1 cellular context compared by ENCODE assay signal in genomic region chr20:48375804-48376203, GRCh38.
A peak's percentile ranks its signal among the peaks of the same experiment; 100 is the strongest.
TF ChIP-seq lines count a peak whose summit lies in the region.

No MANE protein-coding gene starts in this region.

TF ChIP-seq in HepG2, 621 proteins besides CTCF, POLR2A, EP300 and RAD21 (continued from another document and continues in another):
- no peak for TF ChIP-seq ZNF562 (CRISPR knock-in tag; IDR thresholded peaks at IDR 0.05; ENCODE audit: borderline replicate concordance)
- TF ChIP-seq KDM5B (CRISPR knock-in tag; IDR thresholded peaks at IDR 0.05; ENCODE audit: borderline replicate concordance) = 0 out of 2 replicates have a peak, but pooled peaks have one; percentile 5
- no peak for TF ChIP-seq SSRP1 (CRISPR knock-in tag; IDR thresholded peaks at IDR 0.05)
- no peak for TF ChIP-seq ZNF737 (CRISPR knock-in tag; IDR thresholded peaks at IDR 0.05; ENCODE audit: borderline replicate concordance)
- TF ChIP-seq ZNF451 (CRISPR knock-in tag; IDR thresholded peaks at IDR 0.05) = no peak
- no peak for TF ChIP-seq ZNF350 (CRISPR knock-in tag; IDR thresholded peaks at IDR 0.05; ENCODE audit: borderline replicate concordance, low read depth)
- no peak for TF ChIP-seq ZNF460 (CRISPR knock-in tag; IDR thresholded peaks at IDR 0.05; ENCODE audit: borderline replicate concordance)
- TF ChIP-seq WIZ (CRISPR knock-in tag; IDR thresholded peaks at IDR 0.05) = no peak
- TF ChIP-seq ZNF724P (CRISPR knock-in tag; IDR thresholded peaks at IDR 0.05; ENCODE audit: borderline replicate concordance) = no peak
- no peak for TF ChIP-seq NR2F1 (CRISPR knock-in tag; IDR thresholded peaks at IDR 0.05)
- TF ChIP-seq POGZ (CRISPR knock-in tag; IDR thresholded peaks at IDR 0.05) = peak; percentile 50; the same call in 1 of the 2 replicates
- no peak for TF ChIP-seq ZNF414 (CRISPR knock-in tag; IDR thresholded peaks at IDR 0.05)
- TF ChIP-seq, protein P1, sequence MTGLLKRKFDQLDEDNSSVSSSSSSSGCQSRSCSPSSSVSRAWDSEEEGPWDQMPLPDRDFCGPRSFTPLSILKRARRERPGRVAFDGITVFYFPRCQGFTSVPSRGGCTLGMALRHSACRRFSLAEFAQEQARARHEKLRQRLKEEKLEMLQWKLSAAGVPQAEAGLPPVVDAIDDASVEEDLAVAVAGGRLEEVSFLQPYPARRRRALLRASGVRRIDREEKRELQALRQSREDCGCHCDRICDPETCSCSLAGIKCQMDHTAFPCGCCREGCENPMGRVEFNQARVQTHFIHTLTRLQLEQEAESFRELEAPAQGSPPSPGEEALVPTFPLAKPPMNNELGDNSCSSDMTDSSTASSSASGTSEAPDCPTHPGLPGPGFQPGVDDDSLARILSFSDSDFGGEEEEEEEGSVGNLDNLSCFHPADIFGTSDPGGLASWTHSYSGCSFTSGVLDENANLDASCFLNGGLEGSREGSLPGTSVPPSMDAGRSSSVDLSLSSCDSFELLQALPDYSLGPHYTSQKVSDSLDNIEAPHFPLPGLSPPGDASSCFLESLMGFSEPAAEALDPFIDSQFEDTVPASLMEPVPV (CRISPR knock-in tag; IDR thresholded peaks at IDR 0.05) = no peak
- TF ChIP-seq ZNF704 (CRISPR knock-in tag; IDR thresholded peaks at IDR 0.05; ENCODE audit: borderline replicate concordance) = no peak
- TF ChIP-seq CBX5 (CRISPR knock-in tag; IDR thresholded peaks at IDR 0.05; ENCODE audit: borderline replicate concordance) = no peak
- no peak for TF ChIP-seq ZNF770 (CRISPR knock-in tag; IDR thresholded peaks at IDR 0.05)
- no peak for TF ChIP-seq ARID5B (CRISPR knock-in tag; IDR thresholded peaks at IDR 0.05)
- TF ChIP-seq GATA4 (IDR thresholded peaks at IDR 0.05; ENCODE audit: borderline replicate concordance, low read depth) = no peak
- no peak for TF ChIP-seq ZBTB7A (CRISPR knock-in tag; IDR thresholded peaks at IDR 0.05)
- TF ChIP-seq RAD51 (IDR thresholded peaks at IDR 0.05; ENCODE audit: borderline replicate concordance) = no peak
- no peak for TF ChIP-seq HNRNPL (IDR thresholded peaks at IDR 0.05; ENCODE audit: low read depth, low read length)
- no peak for TF ChIP-seq ASH2L (IDR thresholded peaks at IDR 0.05; ENCODE audit: insufficient read length, low read depth, low read length)
- no peak for TF ChIP-seq PPARG (CRISPR knock-in tag; conservative IDR thresholded peaks at IDR 0.05)
- TF ChIP-seq PCBP1 (IDR thresholded peaks at IDR 0.05; ENCODE audit: borderline replicate concordance, low read depth, low read length) = no peak
- no peak for TF ChIP-seq NKX3-1 (CRISPR knock-in tag; IDR thresholded peaks at IDR 0.05)
- no peak for TF ChIP-seq FIP1L1 (IDR thresholded peaks at IDR 0.05; ENCODE audit: borderline replicate concordance, insufficient read depth, low read depth, low read length)
- TF ChIP-seq KDM6A (CRISPR knock-in tag; IDR thresholded peaks at IDR 0.05; ENCODE audit: low read depth) = peak; percentile 73
- TF ChIP-seq, protein P2, sequence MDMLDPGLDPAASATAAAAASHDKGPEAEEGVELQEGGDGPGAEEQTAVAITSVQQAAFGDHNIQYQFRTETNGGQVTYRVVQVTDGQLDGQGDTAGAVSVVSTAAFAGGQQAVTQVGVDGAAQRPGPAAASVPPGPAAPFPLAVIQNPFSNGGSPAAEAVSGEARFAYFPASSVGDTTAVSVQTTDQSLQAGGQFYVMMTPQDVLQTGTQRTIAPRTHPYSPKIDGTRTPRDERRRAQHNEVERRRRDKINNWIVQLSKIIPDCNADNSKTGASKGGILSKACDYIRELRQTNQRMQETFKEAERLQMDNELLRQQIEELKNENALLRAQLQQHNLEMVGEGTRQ (IDR thresholded peaks at IDR 0.05; ENCODE audit: low read depth, low read length) = no peak
- TF ChIP-seq, protein P2 (CRISPR knock-in tag; IDR thresholded peaks at IDR 0.05; ENCODE audit: borderline replicate concordance) = no peak
- TF ChIP-seq HNF4G (IDR thresholded peaks at IDR 0.05; ENCODE audit: borderline replicate concordance, low read depth, low read length) = peak; percentile 52
- TF ChIP-seq HNF4G (CRISPR knock-in tag; IDR thresholded peaks at IDR 0.05; ENCODE audit: borderline replicate concordance, low read depth) = no peak
- TF ChIP-seq ZNF235 (CRISPR knock-in tag; IDR thresholded peaks at IDR 0.05; ENCODE audit: borderline replicate concordance) = no peak
- peak; percentile 36; the same call in 1 of the 2 replicates for TF ChIP-seq MTA1 (CRISPR knock-in tag; IDR thresholded peaks at IDR 0.05; ENCODE audit: borderline replicate concordance)
- no peak for TF ChIP-seq NR2F2 (IDR thresholded peaks at IDR 0.05; ENCODE audit: borderline replicate concordance, low read depth)
- 0 out of 2 replicates have a peak, but pooled peaks have one; percentile 32 for TF ChIP-seq HOXA3 (CRISPR knock-in tag; IDR thresholded peaks at IDR 0.05)
- no peak; the same call in 1 of the 2 replicates for TF ChIP-seq ONECUT2 (CRISPR knock-in tag; IDR thresholded peaks at IDR 0.05)
- TF ChIP-seq PLRG1 (conservative IDR thresholded peaks at IDR 0.05) = no peak
- TF ChIP-seq GTF2F1 (IDR thresholded peaks at IDR 0.05; ENCODE audit: low read length) = no peak
- TF ChIP-seq PAX8 (CRISPR knock-in tag; IDR thresholded peaks at IDR 0.05; ENCODE audit: borderline replicate concordance) = no peak
- no peak for TF ChIP-seq NFYC (CRISPR knock-in tag; IDR thresholded peaks at IDR 0.05)
- TF ChIP-seq ZBTB21 (CRISPR knock-in tag; IDR thresholded peaks at IDR 0.05) = no peak
- TF ChIP-seq ZNF18 (CRISPR knock-in tag; IDR thresholded peaks at IDR 0.05; ENCODE audit: insufficient replicate concordance) = no peak
- TF ChIP-seq FOXP1 (IDR thresholded peaks at IDR 0.05) = no peak
- no peak for TF ChIP-seq FOXP1 (CRISPR knock-in tag; IDR thresholded peaks at IDR 0.05)
- TF ChIP-seq ATRX (CRISPR knock-in tag; IDR thresholded peaks at IDR 0.05; ENCODE audit: borderline replicate concordance) = no peak
- TF ChIP-seq HNF4A (CRISPR knock-in tag; IDR thresholded peaks at IDR 0.05) = peak; percentile 80
- no peak for TF ChIP-seq ZNF605 (CRISPR knock-in tag; IDR thresholded peaks at IDR 0.05)
- no peak for TF ChIP-seq MATR3 (CRISPR knock-in tag; IDR thresholded peaks at IDR 0.05)
- no peak for TF ChIP-seq IRX3 (CRISPR knock-in tag; IDR thresholded peaks at IDR 0.05; ENCODE audit: borderline replicate concordance, low read depth)
- no peak for TF ChIP-seq ZFP1 (CRISPR knock-in tag; IDR thresholded peaks at IDR 0.05)
- TF ChIP-seq KLF11 (CRISPR knock-in tag; IDR thresholded peaks at IDR 0.05) = no peak
- no peak for TF ChIP-seq ZNF788 (CRISPR knock-in tag; IDR thresholded peaks at IDR 0.05; ENCODE audit: borderline replicate concordance)
- no peak for TF ChIP-seq ZNF121 (CRISPR knock-in tag; IDR thresholded peaks at IDR 0.05)
- no peak for TF ChIP-seq MAFK (conservative IDR thresholded peaks at IDR 0.05 in 1 of 2, IDR thresholded peaks at IDR 0.05 in 1 of 2; ENCODE audit: low read length in 2 of 2)
- TF ChIP-seq ZNF446 (CRISPR knock-in tag; IDR thresholded peaks at IDR 0.05) = no peak
- TF ChIP-seq, protein P3, sequence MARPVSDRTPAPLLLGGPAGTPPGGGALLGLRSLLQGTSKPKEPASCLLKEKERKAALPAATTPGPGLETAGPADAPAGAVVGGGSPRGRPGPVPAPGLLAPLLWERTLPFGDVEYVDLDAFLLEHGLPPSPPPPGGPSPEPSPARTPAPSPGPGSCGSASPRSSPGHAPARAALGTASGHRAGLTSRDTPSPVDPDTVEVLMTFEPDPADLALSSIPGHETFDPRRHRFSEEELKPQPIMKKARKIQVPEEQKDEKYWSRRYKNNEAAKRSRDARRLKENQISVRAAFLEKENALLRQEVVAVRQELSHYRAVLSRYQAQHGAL (CRISPR knock-in tag; IDR thresholded peaks at IDR 0.05; ENCODE audit: not compliant biosample characterization) = no peak
- TF ChIP-seq, protein P4, sequence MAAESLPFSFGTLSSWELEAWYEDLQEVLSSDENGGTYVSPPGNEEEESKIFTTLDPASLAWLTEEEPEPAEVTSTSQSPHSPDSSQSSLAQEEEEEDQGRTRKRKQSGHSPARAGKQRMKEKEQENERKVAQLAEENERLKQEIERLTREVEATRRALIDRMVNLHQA (CRISPR knock-in tag; IDR thresholded peaks at IDR 0.05) = no peak
- no peak for TF ChIP-seq ZFY (CRISPR knock-in tag; IDR thresholded peaks at IDR 0.05)
- TF ChIP-seq KLF6 (CRISPR knock-in tag; IDR thresholded peaks at IDR 0.05) = no peak
- TF ChIP-seq SALL2 (CRISPR knock-in tag; IDR thresholded peaks at IDR 0.05) = no peak
- no peak for TF ChIP-seq NFYB (CRISPR knock-in tag; IDR thresholded peaks at IDR 0.05)
